In genomic region chr20:22353586-22353985, GRCh38 we compare ENCODE assay signal across 24 cellular contexts.
"Had no signal": no experiment of that assay in that cellular context is flagged by ENCODE, and none has a peak within 500 bp of the region (broad histone marks: within the 10 kb centered on the region; RNA-seq: fewer than 3 reads in every experiment).

No MANE protein-coding gene starts in this region.

- H3K4me1 Mint-ChIP-seq: activated naive CD4-positive, alpha-beta T cell treated with anti-CD3 and anti-CD28 coated beads, Interleukin-2, amount 50 U/mL, for 24 hours; memory B cell; stimulated activated effector memory CD8-positive, alpha-beta T cell treated with anti-CD3 and anti-CD28 coated beads, Interleukin-12 subunit alpha, Interleukin-12 subunit beta, amount 100 ng/mL, for 72 hours; stimulated activated naive CD8-positive, alpha-beta T cell treated with anti-CD3 and anti-CD28 coated beads, Interleukin-15, amount 100 ng/mL, for 72 hours had no signal

- H3K9me3 Mint-ChIP-seq: activated T-helper 1 cell treated with anti-CD3 and anti-CD28 coated beads, Interleukin-12 subunit alpha, Interleukin-12 subunit beta, Interleukin-2, Interleukin-4 antibody, amounts not matched to agents 30 ng/mL and 10 ng/mL and 1 ng/mL, durations not matched to agents 14 hours and 24 hours and 36 hours; stimulated activated effector memory CD8-positive, alpha-beta T cell treated with anti-CD3 and anti-CD28 coated beads, Interleukin-12 subunit alpha, Interleukin-12 subunit beta, amount 100 ng/mL, for 72 hours; stimulated activated naive CD8-positive, alpha-beta T cell treated with anti-CD3 and anti-CD28 coated beads, Interleukin-15, amount 100 ng/mL, for 72 hours had no signal

- H3K36me3 ChIP-seq: gastrocnemius medialis, ovary, tibial artery had no signal

- ATAC-seq: activated CD8-positive, alpha-beta T cell treated with anti-CD3 and anti-CD28 coated beads, Interleukin-2, amount 10 ng/mL, durations not matched to agents 7 days and 5 days; body of pancreas; gastrocnemius medialis; natural killer cell treated with Interleukin-12 subunit alpha and Interleukin-12 subunit beta and Interleukin-15 and Interleukin-18, amount 100 ng/mL, for 72 hours; psoas muscle; right cardiac atrium; stimulated activated effector memory CD8-positive, alpha-beta T cell treated with anti-CD3 and anti-CD28 coated beads, Interleukin-12 subunit alpha, Interleukin-12 subunit beta, amount 100 ng/mL, for 72 hours; stimulated activated naive CD8-positive, alpha-beta T cell treated with anti-CD3 and anti-CD28 coated beads, Interleukin-15, amount 100 ng/mL, for 72 hours had no signal

- DNase-seq: activated CD4-positive, alpha-beta T cell treated with anti-CD3 and anti-CD28 coated beads for 1 hour; activated CD4-positive, alpha-beta T cell treated with anti-CD3 and anti-CD28 coated beads, Interleukin-2, amount 50 U/mL, for 1 hour; activated CD8-positive, alpha-beta T cell treated with anti-CD3 and anti-CD28 coated beads, Interleukin-2, amount 10 ng/mL, durations not matched to agents 7 days and 5 days; activated gamma-delta T cell; anterior cingulate cortex; body of pancreas; caudate nucleus; dermis blood vessel endothelial cell; effector memory CD4-positive, alpha-beta T cell; gastrocnemius medialis; hypothalamus; ovary; psoas muscle; right cardiac atrium; stimulated activated CD4-positive, alpha-beta T cell treated with anti-CD3 and anti-CD28 coated beads, Interleukin-2, amount 100 ng/mL, for 24 hours; stimulated activated naive CD8-positive, alpha-beta T cell treated with anti-CD3 and anti-CD28 coated beads, Interleukin-15, amount 100 ng/mL, for 72 hours; tibial artery had no signal

- H3K4me1 ChIP-seq: body of pancreas, gastrocnemius medialis, psoas muscle had no signal

- H3K4me3 ChIP-seq: body of pancreas, gastrocnemius medialis, ovary, psoas muscle, skin epidermis, tibial artery had no signal

- H3K4me3 Mint-ChIP-seq: activated CD8-positive, alpha-beta T cell treated with anti-CD3 and anti-CD28 coated beads, Interleukin-2, amount 10 ng/mL, durations not matched to agents 7 days and 5 days; activated naive CD4-positive, alpha-beta T cell treated with anti-CD3 and anti-CD28 coated beads, Interleukin-2, amount 50 U/mL, for 24 hours; activated T-helper 1 cell treated with anti-CD3 and anti-CD28 coated beads, Interleukin-12 subunit alpha, Interleukin-12 subunit beta, Interleukin-2, Interleukin-4 antibody, amounts not matched to agents 30 ng/mL and 10 ng/mL and 1 ng/mL, durations not matched to agents 14 hours and 24 hours and 36 hours; memory B cell; natural killer cell treated with Interleukin-12 subunit alpha and Interleukin-12 subunit beta and Interleukin-15 and Interleukin-18, amount 100 ng/mL, for 72 hours; stimulated activated effector memory CD8-positive, alpha-beta T cell treated with anti-CD3 and anti-CD28 coated beads, Interleukin-12 subunit alpha, Interleukin-12 subunit beta, amount 100 ng/mL, for 72 hours; stimulated activated naive CD8-positive, alpha-beta T cell treated with anti-CD3 and anti-CD28 coated beads, Interleukin-15, amount 100 ng/mL, for 72 hours; T-helper 2 cell treated with Interferon-gamma antibody and Interleukin-4, amounts not matched to agents 5 μg/mL and 100 μg/mL, for 36 hours had no signal

- H3K27me3 ChIP-seq: gastrocnemius medialis, ovary had no signal

- H3K27me3 Mint-ChIP-seq: natural killer cell treated with Interleukin-12 subunit alpha and Interleukin-12 subunit beta and Interleukin-15 and Interleukin-18, amount 100 ng/mL, for 72 hours had no signal

- H3K36me3 Mint-ChIP-seq: activated naive CD4-positive, alpha-beta T cell treated with anti-CD3 and anti-CD28 coated beads, Interleukin-2, amount 50 U/mL, for 24 hours; memory B cell; natural killer cell treated with Interleukin-12 subunit alpha and Interleukin-12 subunit beta and Interleukin-15 and Interleukin-18, amount 100 ng/mL, for 72 hours; stimulated activated effector memory CD8-positive, alpha-beta T cell treated with anti-CD3 and anti-CD28 coated beads, Interleukin-12 subunit alpha, Interleukin-12 subunit beta, amount 100 ng/mL, for 72 hours had no signal

- H3K27ac ChIP-seq: body of pancreas, gastrocnemius medialis, ovary, psoas muscle, skin epidermis, tibial artery had no signal

- H3K27ac Mint-ChIP-seq: activated CD8-positive, alpha-beta T cell treated with anti-CD3 and anti-CD28 coated beads, Interleukin-2, amount 10 ng/mL, durations not matched to agents 7 days and 5 days; activated naive CD4-positive, alpha-beta T cell treated with anti-CD3 and anti-CD28 coated beads, Interleukin-2, amount 50 U/mL, for 24 hours; activated T-helper 1 cell treated with anti-CD3 and anti-CD28 coated beads, Interleukin-12 subunit alpha, Interleukin-12 subunit beta, Interleukin-2, Interleukin-4 antibody, amounts not matched to agents 30 ng/mL and 10 ng/mL and 1 ng/mL, durations not matched to agents 14 hours and 24 hours and 36 hours; memory B cell; natural killer cell treated with Interleukin-12 subunit alpha and Interleukin-12 subunit beta and Interleukin-15 and Interleukin-18, amount 100 ng/mL, for 72 hours; stimulated activated effector memory CD8-positive, alpha-beta T cell treated with anti-CD3 and anti-CD28 coated beads, Interleukin-12 subunit alpha, Interleukin-12 subunit beta, amount 100 ng/mL, for 72 hours; stimulated activated naive CD8-positive, alpha-beta T cell treated with anti-CD3 and anti-CD28 coated beads, Interleukin-15, amount 100 ng/mL, for 72 hours; T-helper 2 cell treated with Interferon-gamma antibody and Interleukin-4, amounts not matched to agents 5 μg/mL and 100 μg/mL, for 36 hours had no signal

- H3K9me3 ChIP-seq: body of pancreas, gastrocnemius medialis, ovary, psoas muscle, tibial artery had no signal
